In the genomic region with DNA sequence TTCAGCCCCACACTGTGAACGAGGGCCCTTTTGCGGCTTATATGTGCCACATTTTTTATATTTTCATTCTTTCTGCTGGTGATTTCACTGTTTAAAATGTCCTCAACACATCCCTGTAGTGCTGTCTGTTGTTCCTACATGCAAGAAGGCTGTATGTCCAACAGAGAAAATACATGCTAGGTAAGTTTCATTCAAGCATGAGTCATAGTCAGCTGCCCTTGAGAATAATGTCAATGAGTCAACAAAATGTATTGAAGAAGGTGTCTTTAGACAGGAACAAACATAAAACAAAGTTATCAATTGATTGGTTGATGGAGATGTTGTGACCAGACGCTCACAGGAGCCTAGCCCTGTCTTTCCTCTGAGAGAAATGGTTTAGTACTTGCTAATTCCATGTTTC, we compare ENCODE assay signal across 24 cellular contexts.
DNase-seq lines count a peak whose midpoint lies in the region; ATAC-seq, FAIRE-seq and TF ChIP-seq lines count a peak whose summit lies in the region.
"Had no signal": no experiment of that assay in that cellular context is flagged by ENCODE, and none has a peak within 500 bp of the region (broad histone marks: within the 10 kb centered on the region; RNA-seq: fewer than 3 reads in every experiment).

No MANE protein-coding gene starts in this region.

- no peaks in the 10 kb centered on the region for H3K36me3 ChIP-seq in PC-9 (ENCODE audit: low read depth)
- no peaks in the 10 kb centered on the region for H3K36me3 ChIP-seq in endothelial cell of umbilical vein (ENCODE audit: control insufficient read depth in 2 of 2, extremely low read depth in 1 of 2, insufficient read depth in 2 of 2, low read length in 2 of 2)
- H3K36me3 ChIP-seq: brain microvascular endothelial cell, colonic mucosa, heart left ventricle, suprapubic skin, vagina had no signal

- H3F3A ChIP-seq in PC-9 (ENCODE audit: insufficient read depth, low read depth), result 0 out of 2 replicates have a peak, but pooled peaks cover 5% of the 10 kb centered on the region

- DNase-seq in H54 (ENCODE audit: insufficient read length, low spot score) (no peak), PC-9 (peak in 1 of 2 experiments; percentile 63), endothelial cell of umbilical vein (ENCODE audit: low read depth, low spot score) (no peak), renal cortical epithelial cell (ENCODE audit: low read depth) (peak; percentile 83), GM12892 (ENCODE audit: insufficient read length) (no peak), T-helper 9 cell (no peak)
- no peak for DNase-seq in activated CD4-positive, alpha-beta T cell treated with anti-CD3 and anti-CD28 coated beads for 36 hours
- DNase-seq: activated CD4-positive, alpha-beta memory T cell treated with anti-CD3 and anti-CD28 coated beads, Interleukin-2, amount 10 ng/mL, durations not matched to agents 7 days and 5 days; activated effector memory CD4-positive, alpha-beta T cell treated with Interleukin-2 at 50 U/mL for 16 hours; activated naive CD8-positive, alpha-beta T cell treated with anti-CD3 and anti-CD28 coated beads, Interleukin-2, amount 10 ng/mL, durations not matched to agents 7 days and 5 days; brain microvascular endothelial cell; CD4-positive, CD25-positive, alpha-beta regulatory T cell; colonic mucosa; DMS153; GF-D8; heart left ventricle; NCI-H1048; NCI-H187; NCI-H446; posterior cingulate gyrus had no signal

- dilution Hi-C loops in endothelial cell of umbilical vein (cut with MboI; ENCODE audit: extremely low pct_ligation_motif_present, low sequenced_read_pairs), result no loop called here

- H3K4me3 ChIP-seq in PC-9 (no peak overlapping the region), endothelial cell of umbilical vein (replicated peaks in 1 of 3; ENCODE audit: insufficient read depth in 1 of 3, low read depth in 1 of 3, low read length in 3 of 3) (no peak overlapping the region)
- H3K4me3 ChIP-seq: colonic mucosa, heart left ventricle, suprapubic skin, vagina had no signal

- H3K4me2 ChIP-seq in PC-9, result no peak overlapping the region
- H3K4me2 ChIP-seq in endothelial cell of umbilical vein (ENCODE audit: insufficient read depth, low read length), result no peak overlapping the region

- intact Hi-C loops in PC-9 (cut with micrococcal nuclease; ENCODE audit: unreplicated experiment) (loop anchor here (10.0 kb wide), 1 partner anchor 131 kb away; no protein-coding TSS in a partner anchor), endothelial cell of umbilical vein (cut with micrococcal nuclease) (no loop called here)
- intact Hi-C loops in activated CD4-positive, alpha-beta T cell treated with anti-CD3 and anti-CD28 coated beads for 36 hours (cut with DNase I, micrococcal nuclease), result no loop called here

- H3K79me2 ChIP-seq in PC-9 (ENCODE audit: low read depth) (no peaks in the 10 kb centered on the region), endothelial cell of umbilical vein (ENCODE audit: control insufficient read depth, insufficient read depth, low read length) (no peaks in the 10 kb centered on the region)

- peak; percentile 43 for FAIRE-seq in H54 (lab: Jason Lieb, UNC)
- no peak for FAIRE-seq in endothelial cell of umbilical vein (lab: Jason Lieb, UNC)
- FAIRE-seq in GM12892 (lab: Jason Lieb, UNC), result no peak

- H3K4me1 ChIP-seq in PC-9 (replicated peaks; ENCODE audit: insufficient read depth) (peaks cover 11% of the 10 kb centered on the region; the same call in 1 of the 2 replicates), endothelial cell of umbilical vein (ENCODE audit: control insufficient read depth, extremely low read depth, insufficient read depth, low read length) (no peaks in the 10 kb centered on the region)
- H3K4me1 ChIP-seq: colonic mucosa, heart left ventricle, suprapubic skin, vagina had no signal

- H4K20me1 ChIP-seq in PC-9 (ENCODE audit: insufficient read depth) (no peaks in the 10 kb centered on the region), endothelial cell of umbilical vein (replicated peaks; ENCODE audit: control insufficient read depth, extremely low read depth, insufficient read depth, low read length) (no peaks in the 10 kb centered on the region)

- no peak for ATAC-seq in activated CD4-positive, alpha-beta T cell treated with anti-CD3 and anti-CD28 coated beads for 36 hours
- ATAC-seq: HCT116; heart left ventricle; stimulated activated memory B cell treated with anti-CD40 and anti-IgM and Interleukin-4, amounts not matched to agents 10 μg/mL and 1 μg/mL and 100 μg/mL, for 72 hours had no signal

- no peak overlapping the region for H3K4me3 Mint-ChIP-seq in activated CD4-positive, alpha-beta T cell treated with anti-CD3 and anti-CD28 coated beads for 36 hours
- H3K4me3 Mint-ChIP-seq: activated CD4-positive, alpha-beta memory T cell treated with anti-CD3 and anti-CD28 coated beads, Interleukin-2, amount 10 ng/mL, durations not matched to agents 7 days and 5 days; activated naive CD8-positive, alpha-beta T cell treated with anti-CD3 and anti-CD28 coated beads, Interleukin-2, amount 10 ng/mL, durations not matched to agents 7 days and 5 days; CD4-positive, CD25-positive, alpha-beta regulatory T cell; stimulated activated memory B cell treated with anti-CD40 and anti-IgM and Interleukin-4, amounts not matched to agents 10 μg/mL and 1 μg/mL and 100 μg/mL, for 72 hours had no signal

- CTCF ChIA-PET in PC-9 (lab: Charles Lee), result no interaction called here
- CTCF ChIA-PET in endothelial cell of umbilical vein (lab: Charles Lee), result no interaction called here
- CTCF ChIA-PET in activated CD4-positive, alpha-beta T cell treated with anti-CD3 and anti-CD28 coated beads for 36 hours (lab: Charles Lee), result no interaction called here

- TF ChIP-seq CTCF in PC-9 (conservative IDR thresholded peaks at IDR 0.05) (no peak), endothelial cell of umbilical vein (IDR thresholded peaks at IDR 0.05; ENCODE audit: extremely low read depth in 1 of 2, insufficient read depth in 1 of 2, low read depth in 1 of 2, low read length in 2 of 2) (no peak)

- H3K27ac Mint-ChIP-seq in activated CD4-positive, alpha-beta T cell treated with anti-CD3 and anti-CD28 coated beads for 36 hours, result no peak overlapping the region
- H3K27ac Mint-ChIP-seq: activated CD4-positive, alpha-beta memory T cell treated with anti-CD3 and anti-CD28 coated beads, Interleukin-2, amount 10 ng/mL, durations not matched to agents 7 days and 5 days; activated naive CD8-positive, alpha-beta T cell treated with anti-CD3 and anti-CD28 coated beads, Interleukin-2, amount 10 ng/mL, durations not matched to agents 7 days and 5 days; CD4-positive, CD25-positive, alpha-beta regulatory T cell; stimulated activated memory B cell treated with anti-CD40 and anti-IgM and Interleukin-4, amounts not matched to agents 10 μg/mL and 1 μg/mL and 100 μg/mL, for 72 hours had no signal

- no peak overlapping the region for H2AFZ ChIP-seq in PC-9
- no peak overlapping the region for H2AFZ ChIP-seq in endothelial cell of umbilical vein (ENCODE audit: low read depth, low read length)

- H3K9me3 Mint-ChIP-seq in activated CD4-positive, alpha-beta T cell treated with anti-CD3 and anti-CD28 coated beads for 36 hours (ENCODE audit: low read depth), result no peaks in the 10 kb centered on the region

- no peaks in the 10 kb centered on the region for H3K27me3 ChIP-seq in PC-9 (ENCODE audit: insufficient read depth, low read depth)
- no peaks in the 10 kb centered on the region for H3K27me3 ChIP-seq in endothelial cell of umbilical vein (ENCODE audit: control insufficient read depth in 2 of 2, insufficient read depth in 2 of 2, low read length in 2 of 2)
- H3K27me3 ChIP-seq: brain microvascular endothelial cell, colonic mucosa, heart left ventricle, suprapubic skin, vagina had no signal

- H3K4me1 Mint-ChIP-seq in activated CD4-positive, alpha-beta T cell treated with anti-CD3 and anti-CD28 coated beads for 36 hours, result no peaks in the 10 kb centered on the region
- H3K4me1 Mint-ChIP-seq: activated CD4-positive, alpha-beta memory T cell treated with anti-CD3 and anti-CD28 coated beads, Interleukin-2, amount 10 ng/mL, durations not matched to agents 7 days and 5 days; activated naive CD8-positive, alpha-beta T cell treated with anti-CD3 and anti-CD28 coated beads, Interleukin-2, amount 10 ng/mL, durations not matched to agents 7 days and 5 days; CD4-positive, CD25-positive, alpha-beta regulatory T cell; stimulated activated memory B cell treated with anti-CD40 and anti-IgM and Interleukin-4, amounts not matched to agents 10 μg/mL and 1 μg/mL and 100 μg/mL, for 72 hours had no signal

- BruUV-seq in PC-9 (replicated peaks; lab: Mats Ljungman, UMichigan) (no TSS peak), endothelial cell of umbilical vein (replicated peaks; lab: Mats Ljungman, UMichigan) (no TSS peak)

- no peaks in the 10 kb centered on the region for H3K9me1 ChIP-seq in endothelial cell of umbilical vein (replicated peaks; ENCODE audit: control insufficient read depth, extremely low read depth, insufficient read depth, low read length)

- H3K27ac ChIP-seq in PC-9 (peak overlapping the region; percentile 32; the same call in 1 of the 2 replicates), endothelial cell of umbilical vein (ENCODE audit: insufficient read depth, low read depth, low read length) (no peak overlapping the region)
- H3K27ac ChIP-seq: brain microvascular endothelial cell, colonic mucosa, heart left ventricle, suprapubic skin, vagina had no signal

- H3K9ac ChIP-seq in endothelial cell of umbilical vein (replicated peaks; ENCODE audit: extremely low read depth, insufficient read depth, low read length), result no peak overlapping the region

- POLR2A ChIA-PET in PC-9 (lab: Charles Lee; ENCODE audit: unreplicated experiment) (no interaction called here), endothelial cell of umbilical vein (lab: Charles Lee) (no interaction called here)
- POLR2A ChIA-PET in activated CD4-positive, alpha-beta T cell treated with anti-CD3 and anti-CD28 coated beads for 36 hours (lab: Charles Lee), result no interaction called here

- no peak for TF ChIP-seq POLR2A in H54 (IDR thresholded peaks at IDR 0.05; ENCODE audit: low read depth, low read length)
- TF ChIP-seq POLR2A in endothelial cell of umbilical vein (IDR thresholded peaks at IDR 0.05; ENCODE audit: low read depth, low read length), result no peak
- no peak for TF ChIP-seq POLR2A in GM12892 (IDR thresholded peaks at IDR 0.05; ENCODE audit: low read depth, low read length)

- no peaks in the 10 kb centered on the region for H3K36me3 Mint-ChIP-seq in activated CD4-positive, alpha-beta T cell treated with anti-CD3 and anti-CD28 coated beads for 36 hours (ENCODE audit: low read depth)
- H3K36me3 Mint-ChIP-seq: activated naive CD8-positive, alpha-beta T cell treated with anti-CD3 and anti-CD28 coated beads, Interleukin-2, amount 10 ng/mL, durations not matched to agents 7 days and 5 days; CD4-positive, CD25-positive, alpha-beta regulatory T cell; stimulated activated memory B cell treated with anti-CD40 and anti-IgM and Interleukin-4, amounts not matched to agents 10 μg/mL and 1 μg/mL and 100 μg/mL, for 72 hours had no signal

- no peaks in the 10 kb centered on the region for H3K9me2 ChIP-seq in PC-9 (ENCODE audit: insufficient read depth)

- H3K27me3 Mint-ChIP-seq in activated CD4-positive, alpha-beta T cell treated with anti-CD3 and anti-CD28 coated beads for 36 hours, result no peaks in the 10 kb centered on the region
- H3K27me3 Mint-ChIP-seq: activated CD4-positive, alpha-beta memory T cell treated with anti-CD3 and anti-CD28 coated beads, Interleukin-2, amount 10 ng/mL, durations not matched to agents 7 days and 5 days; CD4-positive, CD25-positive, alpha-beta regulatory T cell had no signal

- peaks cover 11% of the 10 kb centered on the region for H3K9me3 ChIP-seq in PC-9 (ENCODE audit: insufficient read depth, low read depth)
- no peaks in the 10 kb centered on the region for H3K9me3 ChIP-seq in endothelial cell of umbilical vein (replicated peaks; ENCODE audit: control insufficient read depth, insufficient read depth, low read length)
- H3K9me3 ChIP-seq: colonic mucosa, heart left ventricle, suprapubic skin, vagina had no signal
